1 cellular context compared by ENCODE assay signal in the genomic region with DNA sequence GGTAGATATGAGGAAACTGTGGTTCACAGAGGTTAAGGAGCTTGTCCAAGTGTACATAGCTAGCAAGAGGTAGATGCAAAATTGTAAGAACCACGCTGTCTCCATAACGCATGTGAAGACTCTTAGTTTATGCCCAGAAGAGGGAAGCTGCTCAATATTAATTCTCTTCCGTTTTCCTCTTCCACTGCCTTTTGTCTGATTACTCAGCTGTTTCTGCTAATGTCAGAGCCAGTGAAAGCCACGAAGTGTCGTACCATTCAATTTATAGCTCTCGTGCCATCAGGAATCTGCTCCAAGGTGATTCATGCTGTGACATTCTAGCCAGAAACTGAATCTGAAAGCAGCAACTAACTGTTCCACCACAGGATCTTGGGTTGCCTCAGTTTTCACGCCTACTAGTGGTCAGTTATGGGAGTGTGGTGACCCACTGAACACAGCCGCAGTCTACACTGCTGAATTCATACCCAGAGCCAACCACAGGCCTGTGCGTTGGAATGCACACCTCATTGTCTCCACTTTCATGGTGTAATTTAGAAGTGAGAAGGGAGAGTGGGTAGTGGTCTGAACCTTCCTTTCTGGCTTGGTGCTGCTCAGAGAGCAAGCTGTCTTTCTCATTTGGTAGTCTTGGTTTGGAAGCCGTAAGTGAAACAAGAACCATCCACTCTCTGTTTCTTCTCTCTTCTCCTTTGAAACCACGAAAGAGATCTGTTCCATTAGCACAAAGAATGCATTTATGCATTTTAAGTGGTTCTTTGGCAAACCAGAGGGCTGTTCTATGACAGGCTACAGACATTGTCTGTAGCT.
TF ChIP-seq lines count a peak whose summit lies in the region.

No MANE protein-coding gene starts in this region.

TF ChIP-seq in IMR-90, 13 proteins besides CTCF, POLR2A, EP300 and RAD21 (continued from another document):
- TF ChIP-seq SMC3 (IDR thresholded peaks at IDR 0.05; ENCODE audit: low read depth, low read length), result peak; percentile 54
- peak; percentile 18; the same call in 1 of the 2 replicates for TF ChIP-seq FOS (IDR thresholded peaks at IDR 0.05; ENCODE audit: low read depth, low read length)
- peak; percentile 52 for TF ChIP-seq RCOR1 (IDR thresholded peaks at IDR 0.05; ENCODE audit: insufficient replicate concordance, low read length)
- TF ChIP-seq MAFK (IDR thresholded peaks at IDR 0.05; ENCODE audit: low read depth, low read length), result peak; percentile 52; the same call in 1 of the 2 replicates
- TF ChIP-seq RFX5 (IDR thresholded peaks at IDR 0.05; ENCODE audit: low read depth, low read length), result no peak
- no peak for TF ChIP-seq CEBPB (IDR thresholded peaks at IDR 0.05; ENCODE audit: low read depth, low read length)
- no peak for TF ChIP-seq NFE2L2 (IDR thresholded peaks at IDR 0.05; ENCODE audit: low read depth, low read length)
- peak; percentile 93 for TF ChIP-seq BHLHE40 (IDR thresholded peaks at IDR 0.05; ENCODE audit: low read depth, low read length)
- no peak for TF ChIP-seq CHD1 (IDR thresholded peaks at IDR 0.05; ENCODE audit: low read depth, low read length)
